Comparison of ENCODE assay signal across 18 cellular contexts in genomic region chr5:127074466-127074865, GRCh38. TPM values are rescaled to one million over a fixed set of nuclear protein-coding genes. Genes with fewer than 3 reads are reported as not detected.
DNase-seq lines count a peak whose midpoint lies in the region; ATAC-seq and FAIRE-seq lines count a peak whose summit lies in the region.
"Had no signal": no experiment of that assay in that cellular context is flagged by ENCODE, and none has a peak within 500 bp of the region (broad histone marks: within the 10 kb centered on the region; RNA-seq: fewer than 3 reads in every experiment).

No MANE protein-coding gene starts in this region.

- no peaks in the 10 kb centered on the region for H3K27me3 Mint-ChIP-seq in activated T-cell treated with anti-CD3 and anti-CD28 coated beads, Interleukin-2, amount 50 U/mL, for 4 hours (ENCODE audit: low read depth)
- no peaks in the 10 kb centered on the region for H3K27me3 Mint-ChIP-seq in activated CD4-positive, alpha-beta T cell treated with anti-CD3 and anti-CD28 coated beads, Interleukin-2, amount 10 ng/mL, durations not matched to agents 7 days and 5 days

- POLR2A ChIA-PET in activated CD4-positive, alpha-beta T cell treated with anti-CD3 and anti-CD28 coated beads, Interleukin-2, amount 10 ng/mL, durations not matched to agents 7 days and 5 days (lab: Charles Lee) = no interaction called here

- CTCF ChIA-PET in activated CD4-positive, alpha-beta T cell treated with anti-CD3 and anti-CD28 coated beads, Interleukin-2, amount 10 ng/mL, durations not matched to agents 7 days and 5 days (lab: Charles Lee) = interaction anchor here (1.8 kb wide), 1 partner anchor 12 kb away, joined by 5 read pairs; no protein-coding TSS in a partner anchor

- H3K9me3 Mint-ChIP-seq in activated T-cell treated with anti-CD3 and anti-CD28 coated beads, Interleukin-2, amount 50 U/mL, for 4 hours = no peaks in the 10 kb centered on the region
- peaks cover 4% of the 10 kb centered on the region for H3K9me3 Mint-ChIP-seq in activated CD4-positive, alpha-beta T cell treated with anti-CD3 and anti-CD28 coated beads, Interleukin-2, amount 10 ng/mL, durations not matched to agents 7 days and 5 days
- H3K9me3 Mint-ChIP-seq: HFFc6 had no signal

- H3K4me1 Mint-ChIP-seq in activated T-cell treated with anti-CD3 and anti-CD28 coated beads, Interleukin-2, amount 50 U/mL, for 4 hours (ENCODE audit: low read depth) = peaks cover 13% of the 10 kb centered on the region
- H3K4me1 Mint-ChIP-seq in activated CD4-positive, alpha-beta T cell treated with anti-CD3 and anti-CD28 coated beads, Interleukin-2, amount 10 ng/mL, durations not matched to agents 7 days and 5 days = peaks cover 20% of the 10 kb centered on the region

- H3K27ac Mint-ChIP-seq in activated CD4-positive, alpha-beta T cell treated with anti-CD3 and anti-CD28 coated beads, Interleukin-2, amount 10 ng/mL, durations not matched to agents 7 days and 5 days = no peak overlapping the region
- H3K27ac Mint-ChIP-seq: HFFc6 had no signal

- DNase-seq in activated T-cell treated with anti-CD3 and anti-CD28 coated beads, Interleukin-2, amount 50 U/mL, for 4 hours = no peak
- no peak for DNase-seq in activated T-cell treated with anti-CD3 and anti-CD28 coated beads, Interleukin-2, amount 50 U/mL, for 1 hour
- DNase-seq in RCC 7860 (ENCODE audit: low spot score) = peak; percentile 39
- peak; percentile 18 for DNase-seq in fibroblast of peridontal ligament (ENCODE audit: extremely low read depth)
- DNase-seq in HUDEP-2 (lab: John Stamatoyannopoulos, UW; ENCODE audit: unreplicated experiment in 76 of 76) = no peak
- DNase-seq in activated CD4-positive, alpha-beta T cell treated with anti-CD3 and anti-CD28 coated beads, Interleukin-2, amount 10 ng/mL, durations not matched to agents 7 days and 5 days = no peak
- DNase-seq in NCI-H524 (lab: John Stamatoyannopoulos, UW) = no peak
- DNase-seq: 8988T, C1 segment of cervical spinal cord, DND-41, GDM1, HFFc6, MM.1S, NCI-H1105, NCI-H1694 treated with DMSO at 0.1 percent for 48 hours, PC-9 had no signal

- peaks cover 5% of the 10 kb centered on the region for H3K36me3 Mint-ChIP-seq in activated T-cell treated with anti-CD3 and anti-CD28 coated beads, Interleukin-2, amount 50 U/mL, for 4 hours (ENCODE audit: insufficient read depth)
- H3K36me3 Mint-ChIP-seq in activated CD4-positive, alpha-beta T cell treated with anti-CD3 and anti-CD28 coated beads, Interleukin-2, amount 10 ng/mL, durations not matched to agents 7 days and 5 days (ENCODE audit: low read depth) = peaks cover 14% of the 10 kb centered on the region

- FAIRE-seq in RCC 7860 (lab: Jason Lieb, UNC) = no peak
- FAIRE-seq: H1 had no signal

- H3K4me3 Mint-ChIP-seq in activated T-cell treated with anti-CD3 and anti-CD28 coated beads, Interleukin-2, amount 50 U/mL, for 4 hours = peak overlapping the region; percentile 11
- no peak overlapping the region for H3K4me3 Mint-ChIP-seq in activated CD4-positive, alpha-beta T cell treated with anti-CD3 and anti-CD28 coated beads, Interleukin-2, amount 10 ng/mL, durations not matched to agents 7 days and 5 days

- ATAC-seq in activated T-cell treated with anti-CD3 and anti-CD28 coated beads, Interleukin-2, amount 50 U/mL, for 4 hours = no peak
- no peak for ATAC-seq in HG02623 (IDR thresholded peaks at IDR 0.05; ENCODE audit: unreplicated experiment)

RNA-seq across cellular contexts. Expression of gene C5orf63, which starts 1.2 kb away (rescaled TPM):
- 1 to 10 TPM; 5.4 to 6.9 (median 6.1) TPM for total RNA-seq in activated T-cell treated with anti-CD3 and anti-CD28 coated beads, Interleukin-2, amount 50 U/mL, for 4 hours
- 10 to 100 TPM in 1 of 2 experiments, 1 to 10 TPM in 1; 9.7 to 10.9 TPM for total RNA-seq in activated CD4-positive, alpha-beta T cell treated with anti-CD3 and anti-CD28 coated beads, Interleukin-2, amount 10 ng/mL, durations not matched to agents 7 days and 5 days

RNA-seq across cellular contexts. Expression of gene MARCHF3, which starts 44.1 kb away (rescaled TPM):
- total RNA-seq in activated T-cell treated with anti-CD3 and anti-CD28 coated beads, Interleukin-2, amount 50 U/mL, for 4 hours = 1 to 10 TPM; 2.7 to 4.2 (median 3.3) TPM
- 1 to 10 TPM; 1.1 to 1.5 TPM for total RNA-seq in activated CD4-positive, alpha-beta T cell treated with anti-CD3 and anti-CD28 coated beads, Interleukin-2, amount 10 ng/mL, durations not matched to agents 7 days and 5 days

Comparison
In these comparisons a context has a peak if more than half of its experiments do, and no peak if none do; other contexts are left out.
1. DNase-seq: peak in RCC 7860 (single experiment) and fibroblast of peridontal ligament (single experiment); none in activated T-cell treated with anti-CD3 and anti-CD28 coated beads, Interleukin-2, amount 50 U/mL, for 4 hours (single experiment), activated T-cell treated with anti-CD3 and anti-CD28 coated beads, Interleukin-2, amount 50 U/mL, for 1 hour (single experiment), HUDEP-2 (0 of 76), activated CD4-positive, alpha-beta T cell treated with anti-CD3 and anti-CD28 coated beads, Interleukin-2, amount 10 ng/mL, durations not matched to agents 7 days and 5 days (single experiment) and NCI-H524 (0 of 2).